Comparison of ENCODE assay signal across 1 cellular context in genomic region chr16:2673066-2673999, GRCh38.
TF ChIP-seq lines count a peak whose summit lies in the region.

No MANE protein-coding gene starts in this region.

TF ChIP-seq in K562, 482 proteins besides CTCF, POLR2A, EP300 and RAD21 (continued from another document):
- TF ChIP-seq TFAP4 (CRISPR knock-in tag; IDR thresholded peaks at IDR 0.05; ENCODE audit: borderline replicate concordance) (peak; percentile 65; the same call in 1 of the 2 replicates), RBM25 (IDR thresholded peaks at IDR 0.05; ENCODE audit: low read depth, low read length, severe bottlenecking) (peak; percentile 82), GABPA (tag; conservative IDR thresholded peaks at IDR 0.05; ENCODE audit: low read depth) (peak; percentile 95), ZBED1 (IDR thresholded peaks at IDR 0.05) (no peak), NRF1 (conservative IDR thresholded peaks at IDR 0.05 in 1 of 2, IDR thresholded peaks at IDR 0.05 in 1 of 2) (peak; percentile 37 to 39; a peak in 3 of 4 replicates), POLR2H (tag; IDR thresholded peaks at IDR 0.05; ENCODE audit: low read depth) (peak; percentile 47; the same call in 1 of the 2 replicates), MIER1 (IDR thresholded peaks at IDR 0.05; ENCODE audit: low read depth) (peak; percentile 19; the same call in 1 of the 2 replicates), XRCC3 (IDR thresholded peaks at IDR 0.05) (no peak), TSC22D4 (tag; IDR thresholded peaks at IDR 0.05) (no peak)
